9 cellular contexts compared by ENCODE assay signal in the genomic region with DNA sequence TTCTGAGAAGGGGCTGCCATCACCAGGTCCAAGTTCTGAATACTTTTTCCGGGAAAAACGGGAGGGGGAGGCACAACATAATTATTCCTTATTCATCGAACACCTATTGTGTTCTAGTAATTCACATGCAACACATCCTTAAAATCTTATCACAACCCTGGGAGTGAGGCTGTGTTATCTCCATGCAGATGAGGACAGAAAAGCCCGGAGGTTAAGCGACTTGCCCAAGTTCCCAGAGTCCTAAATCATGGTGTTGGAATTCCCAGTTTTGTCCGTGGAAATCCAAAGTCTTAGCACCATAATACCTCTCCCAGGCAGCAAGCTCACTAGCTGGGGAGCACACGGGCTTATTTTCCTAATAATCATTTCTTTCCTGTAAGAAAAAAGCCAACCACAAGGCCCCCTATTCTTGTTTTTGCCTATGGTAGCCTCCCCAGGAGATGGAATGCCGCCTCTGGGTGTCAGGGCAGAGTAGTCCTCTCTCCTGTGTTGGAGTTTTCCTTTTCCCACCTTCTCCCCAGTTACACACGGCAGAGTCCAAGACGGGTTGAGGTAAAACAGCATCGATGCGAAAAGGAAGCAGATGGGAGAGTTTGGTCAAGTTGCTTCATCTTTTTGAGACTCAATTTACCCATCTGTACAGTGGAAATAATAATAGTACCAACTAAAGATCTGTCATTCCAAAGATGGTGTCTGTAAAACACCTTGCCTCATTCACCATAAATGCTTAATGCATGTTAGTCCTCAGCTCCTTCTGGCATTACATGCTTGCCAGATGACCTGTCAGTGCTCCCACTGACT.
DNase-seq lines count a peak whose midpoint lies in the region; ATAC-seq and TF ChIP-seq lines count a peak whose summit lies in the region.
"Had no signal": no experiment of that assay in that cellular context is flagged by ENCODE, and none has a peak within 500 bp of the region (broad histone marks: within the 10 kb centered on the region; RNA-seq: fewer than 3 reads in every experiment).

No MANE protein-coding gene starts in this region.

- H3K4me3 Mint-ChIP-seq in CD4-positive, alpha-beta T cell = peak overlapping the region; percentile 21

- H3K4me3 ChIP-seq in WERI-Rb-1 (ENCODE audit: low read depth, low read length) (peak overlapping the region; percentile 48; the same call in 1 of the 2 replicates), fibroblast of villous mesenchyme (ENCODE audit: low read depth, low read length) (peak overlapping the region; percentile 72), ovary (peak overlapping the region; percentile 67)

- intact Hi-C loops in CD4-positive, alpha-beta T cell (cut with DNase I, micrococcal nuclease) = no loop called here
- intact Hi-C loops in ovary (cut with DNase I) = loop anchor here in 3 of 4 donors (2.0 to 10.0 kb wide), 4 partner anchors 99 to 349 kb away; no protein-coding TSS in a partner anchor

- H3K27me3 Mint-ChIP-seq in CD4-positive, alpha-beta T cell = peaks cover 46% of the 10 kb centered on the region

- H3K36me3 ChIP-seq in WERI-Rb-1 (no peaks in the 10 kb centered on the region), ovary (no peaks in the 10 kb centered on the region)

- H3K4me1 ChIP-seq in ovary (ENCODE audit: insufficient read depth) = peaks cover 32% of the 10 kb centered on the region

- TF ChIP-seq CTCF in CD4-positive, alpha-beta T cell (IDR thresholded peaks at IDR 0.05) = no peak
- TF ChIP-seq CTCF in WERI-Rb-1 (IDR thresholded peaks at IDR 0.05; ENCODE audit: low read depth, low read length) = no peak
- no peak for TF ChIP-seq CTCF in fibroblast of villous mesenchyme (IDR thresholded peaks at IDR 0.05; ENCODE audit: insufficient read depth, low read depth, low read length)
- no peak for TF ChIP-seq CTCF in ovary (IDR thresholded peaks at IDR 0.05)

- ATAC-seq in CD4-positive, alpha-beta T cell (ENCODE audit: poor library complexity) = no peak
- ATAC-seq in HG03565 (IDR thresholded peaks at IDR 0.05; ENCODE audit: unreplicated experiment) = no peak

- H3K4me1 Mint-ChIP-seq in CD4-positive, alpha-beta T cell (ENCODE audit: low read depth) = peaks cover 11% of the 10 kb centered on the region

- CTCF ChIA-PET in CD4-positive, alpha-beta T cell (lab: Charles Lee) = no interaction called here

- no peak overlapping the region for H3K27ac Mint-ChIP-seq in CD4-positive, alpha-beta T cell

- 23 to 31% (median 25%) methylated on average over 12 of the region's 12 CpGs for WGBS in ovary, 3 donors

- no peaks in the 10 kb centered on the region for H3K9me3 Mint-ChIP-seq in CD4-positive, alpha-beta T cell

- no peak for TF ChIP-seq POLR2A in ovary (IDR thresholded peaks at IDR 0.05)

- H3K36me3 Mint-ChIP-seq in CD4-positive, alpha-beta T cell (ENCODE audit: low read depth) = no peaks in the 10 kb centered on the region

- POLR2A ChIA-PET in CD4-positive, alpha-beta T cell (lab: Charles Lee) = no interaction called here

- H3K27ac ChIP-seq in CD4-positive, alpha-beta T cell (ENCODE audit: low read depth, low read length) = no peak overlapping the region
- H3K27ac ChIP-seq in WERI-Rb-1 (no peak overlapping the region), ovary (peak overlapping the region; percentile 77 to 94)

- peaks cover 51% of the 10 kb centered on the region for H3K27me3 ChIP-seq in CD4-positive, alpha-beta T cell (ENCODE audit: control insufficient read depth, insufficient read depth, low read length)
- H3K27me3 ChIP-seq in WERI-Rb-1 (ENCODE audit: insufficient read depth, low read depth, severe bottlenecking) (peaks cover 20% of the 10 kb centered on the region), ovary (no peaks in the 10 kb centered on the region)

- no peak for DNase-seq in CD4-positive, alpha-beta T cell
- DNase-seq in WERI-Rb-1 (no peak), fibroblast of villous mesenchyme (ENCODE audit: low read depth) (peak; percentile 50), ovary (no peak), amniotic stem cell (lab: John Stamatoyannopoulos, UW) (no peak), SK-N-DZ (ENCODE audit: low spot score) (no peak), D341Med (ENCODE audit: low spot score) (no peak)
- DNase-seq: T-helper 9 cell had no signal

- TF ChIP-seq EP300 in ovary (IDR thresholded peaks at IDR 0.05) = no peak

- H3K9me3 ChIP-seq in CD4-positive, alpha-beta T cell (ENCODE audit: control insufficient read depth, low read length) = no peaks in the 10 kb centered on the region
- no peaks in the 10 kb centered on the region for H3K9me3 ChIP-seq in WERI-Rb-1 (ENCODE audit: severe bottlenecking)
- no peaks in the 10 kb centered on the region for H3K9me3 ChIP-seq in ovary

Comparison
In these comparisons a context has a peak if more than half of its experiments do, and no peak if none do; other contexts are left out.
1. H3K27ac ChIP-seq: peak in ovary (2 of 2); none in CD4-positive, alpha-beta T cell (single experiment) and WERI-Rb-1 (single experiment).
2. intact Hi-C loops: an anchor here in ovary (2.0 to 10.0 kb wide); none called in CD4-positive, alpha-beta T cell.
3. Peak in every context shown above with its lines, with median percentiles within 50 percentile points of each other: H3K4me3 ChIP-seq.